9 cellular contexts compared by ENCODE assay signal in genomic region chr7:149774237-149775175, GRCh38. TPM values are rescaled to one million over a fixed set of nuclear protein-coding genes. Genes with fewer than 3 reads are reported as not detected.
DNase-seq lines count a peak whose midpoint lies in the region; ATAC-seq and TF ChIP-seq lines count a peak whose summit lies in the region.
"Had no signal": no experiment of that assay in that cellular context is flagged by ENCODE, and none has a peak within 500 bp of the region (broad histone marks: within the 10 kb centered on the region; RNA-seq: fewer than 3 reads in every experiment).

No MANE protein-coding gene starts in this region.

- DNase-seq in Daoy (ENCODE audit: low read depth) (peak; percentile 44), NCI-H526 treated with DMSO at 0.1 percent for 48 hours (lab: John Stamatoyannopoulos, UW) (peak; percentile 29), epithelial cell of proximal tubule (ENCODE audit: low read depth) (no peak), osteocyte (ENCODE audit: extremely low spot score, unreplicated experiment) (no peak), ACHN (no peak), T-helper 9 cell (no peak)
- DNase-seq: islet precursor cell had no signal

- in situ Hi-C loops in ACHN (cut with HindIII; ENCODE audit: low pct_ligation_motif_present, low pct_unique_long_range_greater_than_20kb, low sequenced_read_pairs) = no loop called here

- ATAC-seq in GM18858 (IDR thresholded peaks at IDR 0.05; ENCODE audit: unreplicated experiment) = no peak
- no peak for ATAC-seq in HG02885 (IDR thresholded peaks at IDR 0.05; ENCODE audit: poor library complexity, unreplicated experiment)

- peak overlapping the region; percentile 75 for H3K4me3 ChIP-seq in epithelial cell of proximal tubule (ENCODE audit: low read depth, low read length)

- H3K4me3 Mint-ChIP-seq in osteocyte (ENCODE audit: unreplicated experiment) = peak overlapping the region; percentile 61

- peaks cover 5% of the 10 kb centered on the region for H3K4me1 Mint-ChIP-seq in osteocyte (ENCODE audit: unreplicated experiment)

- no peaks in the 10 kb centered on the region for H3K27me3 Mint-ChIP-seq in osteocyte (ENCODE audit: unreplicated experiment)

- no peaks in the 10 kb centered on the region for H3K36me3 Mint-ChIP-seq in osteocyte (ENCODE audit: unreplicated experiment)

- TF ChIP-seq CTCF in epithelial cell of proximal tubule (conservative IDR thresholded peaks at IDR 0.05; ENCODE audit: low read depth, low read length) (no peak), osteocyte (IDR thresholded peaks at IDR 0.05) (no peak)

- H3K27ac Mint-ChIP-seq in osteocyte (ENCODE audit: unreplicated experiment) = no peak overlapping the region

- H3K9me3 Mint-ChIP-seq in osteocyte (ENCODE audit: unreplicated experiment) = no peaks in the 10 kb centered on the region

RNA-seq across cellular contexts. Expression of gene ZNF467, which starts 1.1 kb away (rescaled TPM):
- total RNA-seq in Daoy (2014; rRNA removed; shearing (Covaris generic)) = 0.34 and 0.80 TPM in 2 replicates
- total RNA-seq in epithelial cell of proximal tubule (0.07 and 0.12 TPM in 2 replicates), osteocyte (3.4 and 4.4 TPM in 2 replicates)

Comparison
In these comparisons a context has a peak if more than half of its experiments do, and no peak if none do; other contexts are left out.
1. DNase-seq: peak in Daoy (single experiment) and NCI-H526 treated with DMSO at 0.1 percent for 48 hours (single experiment); none in epithelial cell of proximal tubule (single experiment), osteocyte (single experiment), ACHN (single experiment) and T-helper 9 cell (single experiment).